ENCODE assay signal across 11 cellular contexts in the genomic region with DNA sequence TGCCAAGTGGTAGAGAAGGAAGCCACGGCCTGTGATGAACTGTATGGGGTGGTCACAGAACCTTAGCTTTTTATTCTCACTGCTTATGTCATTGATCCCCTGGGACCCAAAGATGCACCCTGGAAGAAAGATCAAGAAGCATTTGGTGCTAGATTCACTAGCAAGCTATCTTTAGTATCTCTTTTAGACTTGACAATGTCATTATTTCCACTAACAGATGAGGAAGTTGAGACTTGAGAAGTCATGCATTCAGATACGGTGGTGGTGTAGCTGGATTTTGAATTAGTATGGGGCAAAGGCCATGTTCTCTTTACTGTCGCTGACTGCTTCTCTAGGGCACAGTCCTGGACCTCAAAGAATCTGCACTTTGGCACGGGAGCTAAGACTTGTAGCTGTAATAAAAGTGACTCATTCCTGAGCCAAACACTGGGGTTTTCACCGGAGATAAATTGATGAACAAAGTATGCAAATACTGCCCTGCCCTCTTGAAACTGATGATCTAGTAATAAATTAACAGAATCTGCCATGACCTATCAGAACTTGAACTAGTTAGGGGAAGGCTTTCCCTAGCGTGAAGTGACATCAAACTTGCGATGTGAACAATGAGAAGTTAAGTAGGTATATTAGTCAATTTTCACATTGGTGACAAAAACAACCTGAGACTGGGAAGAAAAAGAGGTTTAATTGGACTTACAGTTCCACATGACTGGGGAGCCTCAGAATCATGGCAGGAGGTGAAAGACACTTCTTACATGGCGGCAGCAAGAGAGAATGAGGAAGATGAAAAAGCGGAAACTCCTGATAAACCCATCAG. TPM values are rescaled to one million over a fixed set of nuclear protein-coding genes. Genes with fewer than 3 reads are reported as not detected.
A peak's percentile ranks its signal among the peaks of the same experiment; 100 is the strongest.
DNase-seq lines count a peak whose midpoint lies in the region; ATAC-seq, FAIRE-seq and TF ChIP-seq lines count a peak whose summit lies in the region.
"Had no signal": no experiment of that assay in that cellular context is flagged by ENCODE, and none has a peak within 500 bp of the region (broad histone marks: within the 10 kb centered on the region; RNA-seq: fewer than 3 reads in every experiment).

No MANE protein-coding gene starts in this region.

- peak; percentile 64 for DNase-seq in HuH-7 (ENCODE audit: low spot score)
- peak in 1 of 3 donors; percentile 76 for DNase-seq in mucosa of descending colon
- DNase-seq in NCI-H82 treated with DMSO at 0.1 percent for 48 hours (lab: John Stamatoyannopoulos, UW; ENCODE audit: unreplicated experiment), result no peak
- DNase-seq in GM12891 (ENCODE audit: insufficient read length, low spot score), result no peak
- DNase-seq in activated CD8-positive, alpha-beta memory T cell treated with anti-CD3 and anti-CD28 coated beads, Interleukin-2, amount 50 U/mL, for 4 hours, result no peak
- DNase-seq in ecto neural progenitor cell (ENCODE audit: low spot score), result no peak
- DNase-seq: left ventricle myocardium inferior, NCI-H2081 treated with DMSO at 0.1 percent for 48 hours had no signal

- no peak for FAIRE-seq in GM12891 (lab: Jason Lieb, UNC)

- no peak for TF ChIP-seq POLR2A in GM12891 (IDR thresholded peaks at IDR 0.05; ENCODE audit: low read depth, low read length)

- peak; percentile 91 for ATAC-seq in GM18873 (IDR thresholded peaks at IDR 0.05; ENCODE audit: low FRiP score, unreplicated experiment)
- peak; percentile 72 for ATAC-seq in HG02623 (IDR thresholded peaks at IDR 0.05; ENCODE audit: unreplicated experiment)
- ATAC-seq in mucosa of descending colon, result peak; percentile 93

- no peak for TF ChIP-seq CTCF in mucosa of descending colon (IDR thresholded peaks at IDR 0.05)

- intact Hi-C loops in mucosa of descending colon (cut with DNase I, micrococcal nuclease), result no loop called here

- H3K36me3 ChIP-seq in mucosa of descending colon (ENCODE audit: low read depth), result no peaks in the 10 kb centered on the region
- H3K36me3 ChIP-seq: left ventricle myocardium inferior had no signal

- H3K4me3 ChIP-seq in mucosa of descending colon, result no peak overlapping the region
- H3K4me3 ChIP-seq: left ventricle myocardium inferior had no signal

- no peaks in the 10 kb centered on the region for H3K9me3 ChIP-seq in mucosa of descending colon
- H3K9me3 ChIP-seq: left ventricle myocardium inferior had no signal

- H3K4me1 ChIP-seq in mucosa of descending colon (ENCODE audit: low read depth), result no peaks in the 10 kb centered on the region

TF ChIP-seq in GM12891, 5 proteins besides CTCF, POLR2A, EP300 and RAD21:
- TF ChIP-seq PAX5 (IDR thresholded peaks at IDR 0.05; ENCODE audit: insufficient read depth, low read length, severe bottlenecking) (no peak), TAF1 (IDR thresholded peaks at IDR 0.05; ENCODE audit: low read depth, low read length) (no peak), POU2F2 (IDR thresholded peaks at IDR 0.05; ENCODE audit: low read depth, low read length) (no peak), SPI1 (IDR thresholded peaks at IDR 0.05; ENCODE audit: low read depth, low read length) (no peak), POLR2AphosphoS5 (IDR thresholded peaks at IDR 0.05; ENCODE audit: low read depth, low read length) (no peak)

RNA-seq across cellular contexts. Expression of gene GDA, which starts 5.4 kb away (rescaled TPM):
- total RNA-seq in mucosa of descending colon, result 10 to 100 TPM; 28.7 to 65.5 (median 30.1) TPM
- polyA plus RNA-seq in GM12891 (2012; ENCODE audit: low read depth, missing spikeins), result 0.04 TPM
- total RNA-seq: cardiac septum had no signal
